ENCODE assay signal across 8 cellular contexts in genomic region chr13:26946675-26947342, GRCh38.
A peak's percentile ranks its signal among the peaks of the same experiment; 100 is the strongest.
DNase-seq lines count a peak whose midpoint lies in the region; ATAC-seq, FAIRE-seq and TF ChIP-seq lines count a peak whose summit lies in the region.

No MANE protein-coding gene starts in this region.

- peak; percentile 59 for DNase-seq in Daoy (ENCODE audit: low read depth)
- DNase-seq in NCI-H524 (lab: John Stamatoyannopoulos, UW) = peak; percentile 79 to 94
- DNase-seq in GM12878 (ENCODE audit: low read depth, low spot score) = peak; percentile 16
- peak; percentile 62 for DNase-seq in inferior parietal cortex (ENCODE audit: extremely low spot score)
- DNase-seq in thoracic aorta (ENCODE audit: low spot score) = no peak
- no peak for DNase-seq in GOT3 (lab: John Stamatoyannopoulos, UW)
- DNase-seq in activated gamma-delta T cell (lab: John Stamatoyannopoulos, UW) = no peak

- in situ Hi-C loops in GM12878 (cut with MboI) = no loop called here

- CTCF ChIA-PET in GM12878 (lab: Yijun Ruan, JAX) = interaction anchor here (0.6 to 3.3 kb wide), 32 partner anchors 11 to 1841 kb away, joined by 3 to 51 read pairs (median 4); partner anchors contain the start of gene RASL11A

- H3K27ac ChIP-seq in GM12878 (ENCODE audit: control insufficient read depth, insufficient read depth) (no peak overlapping the region), thoracic aorta (no peak overlapping the region)

- no peak for TF ChIP-seq EP300 in GM12878 (IDR thresholded peaks at IDR 0.05; ENCODE audit: borderline replicate concordance in 1 of 2, control insufficient read depth in 1 of 2, low read depth in 2 of 2, low read length in 2 of 2)

- H3K36me3 ChIP-seq in GM12878 (ENCODE audit: control insufficient read depth in 2 of 2, insufficient read depth in 2 of 2, low read length in 1 of 2) (no peaks in the 10 kb centered on the region), thoracic aorta (no peaks in the 10 kb centered on the region)

- TF ChIP-seq RAD21 in GM12878 (IDR thresholded peaks at IDR 0.05; ENCODE audit: insufficient read depth, low read depth, low read length) = peak; percentile 82

- H3K4me3 ChIP-seq in GM12878 (no peak overlapping the region), thoracic aorta (no peak overlapping the region)

- no peak overlapping the region for H2AFZ ChIP-seq in GM12878 (ENCODE audit: control insufficient read depth, low read depth, low read length)

- intact Hi-C loops in GM12878 (cut with micrococcal nuclease; ENCODE audit: unreplicated experiment) = loop anchor here (1.0 kb wide), 1 partner anchor 412 kb away; no protein-coding TSS in a partner anchor

- POLR2A ChIA-PET in GM12878 (lab: Charles Lee) = interaction anchor here (0.6 kb wide), 2 partner anchors 239 to 873 kb away, joined by 3 read pairs; no protein-coding TSS in a partner anchor

- no peaks in the 10 kb centered on the region for H4K20me1 ChIP-seq in GM12878 (ENCODE audit: control insufficient read depth, insufficient read depth)

- FAIRE-seq in GM12878 (lab: Jason Lieb, UNC) = no peak

- SMC1A ChIA-PET in GM12878 (lab: Charles Lee; ENCODE audit: uncharacterized antibody, unreplicated experiment) = interaction anchor here (0.8 to 3.0 kb wide), 21 partner anchors 10 to 883 kb away, joined by 3 to 21 read pairs (median 4); no protein-coding TSS in a partner anchor

- RAD21 ChIA-PET in GM12878 (lab: Charles Lee; ENCODE audit: unreplicated experiment) = interaction anchor here (0.6 to 2.9 kb wide), 19 partner anchors 10 to 882 kb away, joined by 3 to 42 read pairs (median 4); no protein-coding TSS in a partner anchor

- peaks cover 0 to 1% of the 10 kb centered on the region in 2 experiments; a peak in 1 of 4 replicates for H3K27me3 ChIP-seq in GM12878 (replicated peaks in 1 of 2; ENCODE audit: control insufficient read depth in 2 of 2, insufficient read depth in 2 of 2, low read length in 1 of 2)
- no peaks in the 10 kb centered on the region for H3K27me3 ChIP-seq in thoracic aorta (replicated peaks; ENCODE audit: insufficient read depth)

- no peaks in the 10 kb centered on the region for H3K79me2 ChIP-seq in GM12878 (ENCODE audit: control insufficient read depth, insufficient read depth, low read length)

- ATAC-seq in HG03378 (IDR thresholded peaks at IDR 0.05; ENCODE audit: unreplicated experiment) (peak; percentile 65), GM12878 (peak; percentile 95), thoracic aorta (ENCODE audit: insufficient number of reproducible peaks, low FRiP score, low read depth) (no peak)

- TF ChIP-seq POLR2A in GM12878 (IDR thresholded peaks at IDR 0.05; ENCODE audit: low read depth, low read length) = no peak

- no peak overlapping the region for H3K4me2 ChIP-seq in GM12878 (ENCODE audit: control insufficient read depth, insufficient read depth)

- no peaks in the 10 kb centered on the region for H3K9me3 ChIP-seq in GM12878 (replicated peaks; ENCODE audit: control insufficient read depth, insufficient read depth, low read length)
- H3K9me3 ChIP-seq in thoracic aorta = no peaks in the 10 kb centered on the region

- 8% methylated on average over 5 of the region's 5 CpGs for WGBS in GM12878 (ENCODE audit: insufficient coverage, insufficient replicate concordance, low lambda C conversion rate, missing lambda C conversion rate)

- TF ChIP-seq CTCF in GM12878 (IDR thresholded peaks at IDR 0.05 in 2 of 3, conservative IDR thresholded peaks at IDR 0.05 in 1 of 3; ENCODE audit: control insufficient read depth in 2 of 3, extremely low read depth in 1 of 3, insufficient read depth in 1 of 3, low read depth in 3 of 3, low read length in 3 of 3) = peak; percentile 68 to 86 (median 71)
- peak; percentile 59 for TF ChIP-seq CTCF in thoracic aorta (IDR thresholded peaks at IDR 0.05)

- no peak overlapping the region for H3K9ac ChIP-seq in GM12878 (ENCODE audit: control insufficient read depth, insufficient read depth, low read length)

- no peaks in the 10 kb centered on the region for H3K4me1 ChIP-seq in GM12878 (ENCODE audit: control insufficient read depth, insufficient read depth, low read length)
- H3K4me1 ChIP-seq in thoracic aorta (ENCODE audit: control insufficient read depth in 1 of 2, low read depth in 2 of 2) = peaks cover 0 to 6% of the 10 kb centered on the region in 2 donors

- no TSS peak for BruUV-seq in GM12878 (replicated peaks; lab: Mats Ljungman, UMichigan)

TF ChIP-seq in GM12878, 131 proteins besides CTCF, POLR2A, EP300 and RAD21:
- TF ChIP-seq JUNB (IDR thresholded peaks at IDR 0.05) (peak; percentile 32; the same call in 1 of the 2 replicates), SMC3 (IDR thresholded peaks at IDR 0.05; ENCODE audit: borderline replicate concordance, low read length) (peak; percentile 83), GATAD2B (conservative IDR thresholded peaks at IDR 0.05; ENCODE audit: low read depth) (no peak), NKRF (conservative IDR thresholded peaks at IDR 0.05) (no peak), MAX (IDR thresholded peaks at IDR 0.05; ENCODE audit: low read depth, low read length) (no peak), MTA2 (IDR thresholded peaks at IDR 0.05; ENCODE audit: low read depth) (no peak), MXI1 (IDR thresholded peaks at IDR 0.05; ENCODE audit: low read depth, low read length) (no peak), IRF4 (IDR thresholded peaks at IDR 0.05; ENCODE audit: low read depth, low read length) (peak; percentile 68), CHD1 (IDR thresholded peaks at IDR 0.05; ENCODE audit: low read depth, low read length) (no peak)

Comparison
In these comparisons a context has a peak if more than half of its experiments do, and no peak if none do; other contexts are left out.
1. DNase-seq: peak in Daoy (single experiment), NCI-H524 (2 of 2), GM12878 (single experiment) and inferior parietal cortex (single experiment); none in thoracic aorta (single experiment), GOT3 (single experiment) and activated gamma-delta T cell (single experiment).